ENCODE assay signal across 12 cellular contexts in genomic region chr11:123086315-123086714, GRCh38. TPM values are rescaled to one million over a fixed set of nuclear protein-coding genes. Genes with fewer than 3 reads are reported as not detected.
A peak's percentile ranks its signal among the peaks of the same experiment; 100 is the strongest.
DNase-seq lines count a peak whose midpoint lies in the region; ATAC-seq lines count a peak whose summit lies in the region.
"Had no signal": no experiment of that assay in that cellular context is flagged by ENCODE, and none has a peak within 500 bp of the region (broad histone marks: within the 10 kb centered on the region; RNA-seq: fewer than 3 reads in every experiment).

No MANE protein-coding gene starts in this region.

- peak overlapping the region; percentile 24; the same call in 1 of the 2 replicates for H3K4me2 ChIP-seq in BLaER1
- H3K4me2 ChIP-seq: SK-N-SH had no signal

- CTCF ChIA-PET in CD8-positive, alpha-beta memory T cell (lab: Charles Lee): interaction anchor here (2.2 to 16.3 kb wide), 3 partner anchors 17 to 26 kb away, joined by 9 to 184 read pairs (median 14); partner anchors contain the start of gene HSPA8

- H3K9me3 Mint-ChIP-seq in CD8-positive, alpha-beta memory T cell: no peaks in the 10 kb centered on the region
- no peaks in the 10 kb centered on the region for H3K9me3 Mint-ChIP-seq in effector memory CD8-positive, alpha-beta T cell

- DNase-seq in CD8-positive, alpha-beta memory T cell: no peak
- DNase-seq in OCI-M1 (lab: John Stamatoyannopoulos, UW): peak; percentile 25
- no peak for DNase-seq in effector memory CD8-positive, alpha-beta T cell
- DNase-seq in DMS153 treated with DMSO at 0.1 percent for 48 hours (lab: John Stamatoyannopoulos, UW; ENCODE audit: unreplicated experiment): no peak
- DNase-seq in activated gamma-delta T cell (lab: John Stamatoyannopoulos, UW): no peak
- no peak for DNase-seq in SHP77 treated with DMSO at 0.1 percent for 48 hours (lab: John Stamatoyannopoulos, UW)
- DNase-seq: KBM-7, kidney glomerular epithelial cell, NCI-H2029, SK-N-SH had no signal

- peaks cover 9% of the 10 kb centered on the region for H3K4me1 ChIP-seq in BLaER1
- H3K4me1 ChIP-seq in CD8-positive, alpha-beta memory T cell (ENCODE audit: insufficient read depth, low read length): peaks cover 49% of the 10 kb centered on the region

- H3K27ac Mint-ChIP-seq in CD8-positive, alpha-beta memory T cell: peak overlapping the region; percentile 51 to 97 (median 88)
- H3K27ac Mint-ChIP-seq in effector memory CD8-positive, alpha-beta T cell: peak overlapping the region; percentile 94 to 97

- H3K4me1 Mint-ChIP-seq in CD8-positive, alpha-beta memory T cell: peaks cover 40 to 73% (median 59%) of the 10 kb centered on the region in 3 donors
- peaks cover 28 to 29% of the 10 kb centered on the region in 2 donors for H3K4me1 Mint-ChIP-seq in effector memory CD8-positive, alpha-beta T cell (ENCODE audit: low read depth in 2 of 2)

- H3K9ac ChIP-seq in BLaER1: no peak overlapping the region
- H3K9ac ChIP-seq: SK-N-SH had no signal

- no peaks in the 10 kb centered on the region for H4K20me1 ChIP-seq in BLaER1

- no peaks in the 10 kb centered on the region for H3K27me3 Mint-ChIP-seq in CD8-positive, alpha-beta memory T cell
- H3K27me3 Mint-ChIP-seq in effector memory CD8-positive, alpha-beta T cell: no peaks in the 10 kb centered on the region

- POLR2A ChIA-PET in CD8-positive, alpha-beta memory T cell (lab: Charles Lee): interaction anchor here (1.2 to 6.9 kb wide), 3 partner anchors 17 to 32 kb away, joined by 4 to 73 read pairs (median 22); partner anchors contain the start of gene HSPA8

- peak overlapping the region in 5 of 7 donors; percentile 33 to 62 (median 45) for H3K4me3 Mint-ChIP-seq in CD8-positive, alpha-beta memory T cell
- peak overlapping the region in 1 of 2 donors; percentile 76 for H3K4me3 Mint-ChIP-seq in effector memory CD8-positive, alpha-beta T cell
- H3K4me3 Mint-ChIP-seq: neural crest cell had no signal

- no peak for ATAC-seq in effector memory CD8-positive, alpha-beta T cell (replicated peaks)

- peaks cover 0 to 9% (median 0%) of the 10 kb centered on the region in 3 donors for H3K36me3 Mint-ChIP-seq in CD8-positive, alpha-beta memory T cell
- H3K36me3 Mint-ChIP-seq in effector memory CD8-positive, alpha-beta T cell (ENCODE audit: insufficient read depth): peaks cover 3% of the 10 kb centered on the region

- H3K36me3 ChIP-seq in BLaER1: no peaks in the 10 kb centered on the region
- no peaks in the 10 kb centered on the region for H3K36me3 ChIP-seq in CD8-positive, alpha-beta memory T cell (ENCODE audit: insufficient read depth, low read length)

- no peak overlapping the region for H3K4me3 ChIP-seq in BLaER1
- H3K4me3 ChIP-seq in CD8-positive, alpha-beta memory T cell (ENCODE audit: low read length): no peak overlapping the region

- H3K27me3 ChIP-seq in BLaER1: no peaks in the 10 kb centered on the region
- H3K27me3 ChIP-seq in CD8-positive, alpha-beta memory T cell (ENCODE audit: insufficient read depth, low read length, poor library complexity, severe bottlenecking): no peaks in the 10 kb centered on the region

- H3K27ac ChIP-seq in BLaER1: no peak overlapping the region
- H3K27ac ChIP-seq in CD8-positive, alpha-beta memory T cell (ENCODE audit: low read depth, low read length): no peak overlapping the region

- H3K9me3 ChIP-seq in BLaER1: no peaks in the 10 kb centered on the region
- no peaks in the 10 kb centered on the region for H3K9me3 ChIP-seq in CD8-positive, alpha-beta memory T cell (ENCODE audit: low read length)
- H3K9me3 ChIP-seq: SK-N-SH had no signal

RNA-seq across cellular contexts. Expression of gene HSPA8, which starts 24.4 kb away (rescaled TPM):
- 1,000 to 10,000 TPM; 3,972 to 4,236 TPM for total RNA-seq in CD8-positive, alpha-beta memory T cell
- polyA plus RNA-seq in CD8-positive, alpha-beta memory T cell: 1,494 TPM
